1 cellular context compared by ENCODE assay signal in genomic region chr14:21525571-21525970, GRCh38.
A peak's percentile ranks its signal among the peaks of the same experiment; 100 is the strongest.
TF ChIP-seq lines count a peak whose summit lies in the region.

No MANE protein-coding gene starts in this region.

TF ChIP-seq in K562, 482 proteins besides CTCF, POLR2A, EP300 and RAD21:
- TF ChIP-seq ZFX (CRISPR knock-in tag; IDR thresholded peaks at IDR 0.05) (peak; percentile 31; the same call in 1 of the 2 replicates), EGR1 (conservative IDR thresholded peaks at IDR 0.05) (peak; percentile 78), SMAD2 (IDR thresholded peaks at IDR 0.05; ENCODE audit: low read depth, low read length) (no peak), JUND (IDR thresholded peaks at IDR 0.05; ENCODE audit: borderline replicate concordance, low read depth, low read length) (peak; percentile 64), JUND (tag; IDR thresholded peaks at IDR 0.05; ENCODE audit: borderline replicate concordance, low read depth, low read length) (no peak), EP400 (IDR thresholded peaks at IDR 0.05) (peak; percentile 7; the same call in 1 of the 2 replicates), ATF1 (CRISPR knock-in tag; IDR thresholded peaks at IDR 0.05) (no peak), ATF1 (tag; IDR thresholded peaks at IDR 0.05) (no peak), ATF3 (IDR thresholded peaks at IDR 0.05) (peak; percentile 29; the same call in 1 of the 2 replicates), ATF3 (CRISPR knock-in tag; conservative IDR thresholded peaks at IDR 0.05) (no peak), MITF (IDR thresholded peaks at IDR 0.05) (no peak), JUN (IDR thresholded peaks at IDR 0.05; ENCODE audit: borderline replicate concordance, low read depth, low read length) (no peak), JUN (CRISPR knock-in tag; IDR thresholded peaks at IDR 0.05; ENCODE audit: borderline replicate concordance) (no peak)
